Comparison of ENCODE assay signal across 9 cellular contexts in the genomic region with DNA sequence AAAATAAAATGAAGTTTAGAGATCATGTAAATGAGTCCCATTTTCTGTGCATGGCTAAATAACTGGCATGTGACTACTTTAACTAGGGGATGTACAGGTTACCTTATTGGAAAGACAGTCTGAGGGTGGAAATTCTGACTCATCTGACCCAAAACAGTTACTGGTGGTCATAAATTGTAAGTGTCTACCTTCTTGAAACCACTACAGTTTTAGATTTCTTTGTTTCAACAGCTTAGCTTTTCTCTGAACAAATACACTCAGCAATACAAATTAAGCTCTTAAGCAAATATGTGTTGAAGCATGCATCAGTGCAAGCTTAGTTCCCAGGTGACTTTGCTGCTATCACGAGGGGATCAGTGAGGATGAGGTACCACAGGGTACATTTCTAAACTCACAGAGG.
A peak's percentile ranks its signal among the peaks of the same experiment; 100 is the strongest.
DNase-seq lines count a peak whose midpoint lies in the region; ATAC-seq lines count a peak whose summit lies in the region.
"Had no signal": no experiment of that assay in that cellular context is flagged by ENCODE, and none has a peak within 500 bp of the region (broad histone marks: within the 10 kb centered on the region; RNA-seq: fewer than 3 reads in every experiment).

No MANE protein-coding gene starts in this region.

- H3K4me1 Mint-ChIP-seq in activated naive CD4-positive, alpha-beta T cell treated with anti-CD3 and anti-CD28 coated beads for 36 hours (ENCODE audit: low read depth): peaks cover 7% of the 10 kb centered on the region
- H3K4me1 Mint-ChIP-seq in immature natural killer cell: no peaks in the 10 kb centered on the region

- CTCF ChIA-PET in activated naive CD4-positive, alpha-beta T cell treated with anti-CD3 and anti-CD28 coated beads for 36 hours (lab: Charles Lee): interaction anchor here (1.9 kb wide), 1 partner anchor 12 kb away, joined by 5 read pairs; no protein-coding TSS in a partner anchor

- H3K36me3 Mint-ChIP-seq in activated naive CD4-positive, alpha-beta T cell treated with anti-CD3 and anti-CD28 coated beads for 36 hours (ENCODE audit: low read depth): no peaks in the 10 kb centered on the region
- H3K36me3 Mint-ChIP-seq in immature natural killer cell: no peaks in the 10 kb centered on the region

- peak overlapping the region; percentile 51 for H3K27ac Mint-ChIP-seq in activated naive CD4-positive, alpha-beta T cell treated with anti-CD3 and anti-CD28 coated beads for 36 hours
- H3K27ac Mint-ChIP-seq in immature natural killer cell: no peak overlapping the region

- ATAC-seq in HG02642 (IDR thresholded peaks at IDR 0.05; ENCODE audit: poor library complexity, unreplicated experiment): peak; percentile 54
- ATAC-seq in stimulated activated naive CD8-positive, alpha-beta T cell treated with anti-CD3 and anti-CD28 coated beads, Interleukin-15, Interleukin-2, amounts not matched to agents 100 U/mL and 50 U/mL, for 24 hours: peak; percentile 57
- ATAC-seq: Panc1 had no signal

- no peaks in the 10 kb centered on the region for H3K9me3 Mint-ChIP-seq in activated naive CD4-positive, alpha-beta T cell treated with anti-CD3 and anti-CD28 coated beads for 36 hours
- no peaks in the 10 kb centered on the region for H3K9me3 Mint-ChIP-seq in immature natural killer cell

- no peak for DNase-seq in activated naive CD4-positive, alpha-beta T cell treated with anti-CD3 and anti-CD28 coated beads for 36 hours
- DNase-seq in activated naive CD4-positive, alpha-beta T cell treated with anti-CD3 and anti-CD28 coated beads, Interleukin-2, amount 50 U/mL, for 16 hours: no peak
- DNase-seq in MV-4-11 (lab: John Stamatoyannopoulos, UW) (peak; percentile 15), immature natural killer cell (no peak), germinal center (ENCODE audit: low spot score) (no peak), SW 1271 (lab: John Stamatoyannopoulos, UW) (no peak)
- DNase-seq in stimulated activated naive CD8-positive, alpha-beta T cell treated with anti-CD3 and anti-CD28 coated beads, Interleukin-15, Interleukin-2, amounts not matched to agents 100 U/mL and 50 U/mL, for 24 hours: no peak

- no peak overlapping the region for H3K4me3 Mint-ChIP-seq in activated naive CD4-positive, alpha-beta T cell treated with anti-CD3 and anti-CD28 coated beads for 36 hours
- H3K4me3 Mint-ChIP-seq in immature natural killer cell: no peak overlapping the region

- intact Hi-C loops in activated naive CD4-positive, alpha-beta T cell treated with anti-CD3 and anti-CD28 coated beads for 36 hours (cut with micrococcal nuclease): loop anchor here (1.0 to 2.0 kb wide), 2 partner anchors 49 to 79 kb away; partner anchors contain the start of gene RELL1

- no peaks in the 10 kb centered on the region for H3K27me3 Mint-ChIP-seq in activated naive CD4-positive, alpha-beta T cell treated with anti-CD3 and anti-CD28 coated beads for 36 hours (ENCODE audit: low read depth)
- peaks cover 0 to 6% (median 0%) of the 10 kb centered on the region in 3 donors for H3K27me3 Mint-ChIP-seq in immature natural killer cell (ENCODE audit: low read depth in 3 of 3)
